20 cellular contexts compared by ENCODE assay signal in genomic region chr19:49415102-49415809, GRCh38. TPM values are rescaled to one million over a fixed set of nuclear protein-coding genes. Genes with fewer than 3 reads are reported as not detected.
DNase-seq lines count a peak whose midpoint lies in the region; ATAC-seq and TF ChIP-seq lines count a peak whose summit lies in the region.
"Had no signal": no experiment of that assay in that cellular context is flagged by ENCODE, and none has a peak within 500 bp of the region (broad histone marks: within the 10 kb centered on the region; RNA-seq: fewer than 3 reads in every experiment).

No MANE protein-coding gene starts in this region.

- H4K20me1 ChIP-seq in osteoblast (ENCODE audit: insufficient read depth, low read length): no peaks in the 10 kb centered on the region

- ATAC-seq in HG02759 (IDR thresholded peaks at IDR 0.05; ENCODE audit: unreplicated experiment) (peak; percentile 48), Right ventricle myocardium inferior (no peak), GM21723 (IDR thresholded peaks at IDR 0.05; ENCODE audit: unreplicated experiment) (no peak)

- H3K79me2 ChIP-seq in osteoblast (ENCODE audit: insufficient read depth, low read length): no peaks in the 10 kb centered on the region
- H3K79me2 ChIP-seq: parathyroid adenoma had no signal

- H3K4me2 ChIP-seq in osteoblast (ENCODE audit: insufficient read depth, low read length): peak overlapping the region; percentile 27

- H3K4me3 ChIP-seq in cardiac fibroblast (replicated peaks in 1 of 2; ENCODE audit: low read depth in 2 of 2, low read length in 2 of 2) (no peak overlapping the region), osteoblast (ENCODE audit: insufficient read depth, low read length) (no peak overlapping the region)

- intact Hi-C loops in Right ventricle myocardium inferior (cut with DNase I): no loop called here

- DNase-seq in GM10266 (ENCODE audit: extremely low spot score) (peak; percentile 84), cardiac fibroblast (ENCODE audit: low read depth in 2 of 2) (peak; percentile 28 to 75), osteoblast (ENCODE audit: insufficient read length, low spot score, missing footprints) (peak; percentile 97), inferior parietal cortex (ENCODE audit: extremely low spot score) (no peak), Right ventricle myocardium inferior (ENCODE audit: missing footprints) (no peak), kidney glomerular epithelial cell (lab: John Stamatoyannopoulos, UW) (no peak)
- DNase-seq: activated CD8-positive, alpha-beta memory T cell treated with anti-CD3 and anti-CD28 coated beads, Interleukin-2, amount 50 U/mL, for 4 hours; activated naive CD4-positive, alpha-beta T cell; dermis blood vessel endothelial cell; DMS 273 treated with DMSO at 0.1 percent for 48 hours; erythroblast; hippocampal formation; left cardiac atrium; NCI-H1436; NCI-H226; SIG-M5 had no signal

- H3K27me3 ChIP-seq in osteoblast (ENCODE audit: insufficient read depth, low read length): peaks cover 29% of the 10 kb centered on the region

- peak overlapping the region; percentile 66 for H2AFZ ChIP-seq in osteoblast (ENCODE audit: low read length)
- H2AFZ ChIP-seq: parathyroid adenoma had no signal

- peaks cover 12% of the 10 kb centered on the region for H3K4me1 ChIP-seq in osteoblast (ENCODE audit: insufficient read depth, low read length)
- H3K4me1 ChIP-seq: parathyroid adenoma had no signal

- H3K36me3 ChIP-seq in osteoblast (ENCODE audit: insufficient read depth, low read length): no peaks in the 10 kb centered on the region

- H3K27ac ChIP-seq in osteoblast (ENCODE audit: low read depth, low read length): peak overlapping the region; percentile 27
- H3K27ac ChIP-seq: parathyroid adenoma had no signal

- TF ChIP-seq CTCF in GM10266 (IDR thresholded peaks at IDR 0.05; ENCODE audit: control insufficient read depth, insufficient read depth, low read depth, missing control alignments) (no peak), cardiac fibroblast (IDR thresholded peaks at IDR 0.05; ENCODE audit: low read depth, low read length) (no peak), osteoblast (IDR thresholded peaks at IDR 0.05; ENCODE audit: extremely low read depth, low read depth, low read length) (no peak)

- H3K9me3 ChIP-seq in osteoblast (ENCODE audit: low read depth, low read length): no peaks in the 10 kb centered on the region

RNA-seq across cellular contexts. Expression of gene PTH2, which starts 8.0 kb away (rescaled TPM):
- total RNA-seq in osteoblast: not detected in 2 replicates
- not detected for total RNA-seq in Right ventricle myocardium inferior
- total RNA-seq: dermis blood vessel endothelial cell; left cardiac atrium; T-helper 2 cell treated with Interferon-gamma antibody and Interleukin-4, amounts not matched to agents 100 ng/mL and 5 ng/mL, for 36 hours had no signal

RNA-seq across cellular contexts. Expression of gene GFY, which starts 9.9 kb away (rescaled TPM):
- total RNA-seq in osteoblast (not detected in 2 replicates), Right ventricle myocardium inferior (not detected)
- total RNA-seq: dermis blood vessel endothelial cell; left cardiac atrium; T-helper 2 cell treated with Interferon-gamma antibody and Interleukin-4, amounts not matched to agents 100 ng/mL and 5 ng/mL, for 36 hours had no signal

RNA-seq across cellular contexts. Expression of gene SLC17A7, which starts 26.1 kb away (rescaled TPM):
- total RNA-seq in osteoblast (under 0.01 TPM in 2 replicates), Right ventricle myocardium inferior (1.8 TPM)

RNA-seq across cellular contexts. Expression of gene KASH5, which starts 27.2 kb away (rescaled TPM):
- total RNA-seq in osteoblast: not detected in 2 replicates
- not detected for total RNA-seq in Right ventricle myocardium inferior
- total RNA-seq: dermis blood vessel endothelial cell, left cardiac atrium had no signal

RNA-seq across cellular contexts. Expression of gene PIH1D1, which starts 36.4 kb away (rescaled TPM):
- total RNA-seq in osteoblast (79.3 and 80.7 TPM in 2 replicates), Right ventricle myocardium inferior (32.4 TPM)

Comparison
In these comparisons a context has a peak if more than half of its experiments do, and no peak if none do; other contexts are left out.
1. DNase-seq: peak in GM10266 (single experiment), cardiac fibroblast (2 of 2) and osteoblast (single experiment); none in inferior parietal cortex (single experiment), Right ventricle myocardium inferior (single experiment) and kidney glomerular epithelial cell (single experiment).